ENCODE assay signal across 8 cellular contexts in genomic region chr9:128341435-128341849, GRCh38. TPM values are rescaled to one million over a fixed set of nuclear protein-coding genes. Genes with fewer than 3 reads are reported as not detected.
DNase-seq lines count a peak whose midpoint lies in the region; ATAC-seq, FAIRE-seq and TF ChIP-seq lines count a peak whose summit lies in the region.

No MANE protein-coding gene starts in this region.

- no peaks in the 10 kb centered on the region for H4K20me1 ChIP-seq in KMS-11 (ENCODE audit: insufficient read depth)

- H3K36me3 ChIP-seq in KMS-11 (ENCODE audit: insufficient read depth) (no peaks in the 10 kb centered on the region), pancreas (peaks cover 2 to 22% (median 4%) of the 10 kb centered on the region in 3 donors), tibial artery (peaks cover 32 to 43% (median 38%) of the 10 kb centered on the region in 3 donors)

- peak overlapping the region; percentile 93 for H2AFZ ChIP-seq in KMS-11 (ENCODE audit: low read depth)

- TF ChIP-seq CTCF in KMS-11 (conservative IDR thresholded peaks at IDR 0.05; ENCODE audit: low read depth, low read length), result peak; percentile 72
- TF ChIP-seq CTCF in pancreas (IDR thresholded peaks at IDR 0.05), result peak; percentile 41 to 52 (median 42)
- peak; percentile 45 to 57 for TF ChIP-seq CTCF in tibial artery (IDR thresholded peaks at IDR 0.05)

- peak; percentile 62 to 77 (median 73) for ATAC-seq in pancreas

- FAIRE-seq in pancreas (lab: Jason Lieb, UNC), result no peak

- DNase-seq in GM03348 (ENCODE audit: low spot score) (peak; percentile 82), SHP77 treated with DMSO at 0.1 percent for 48 hours (lab: John Stamatoyannopoulos, UW) (peak; percentile 46), germinal center (ENCODE audit: low spot score) (peak; percentile 80), pancreas (peak in 5 of 6 donors; percentile 54 to 73 (median 64)), tibial artery (peak; percentile 51 to 76), cortex of kidney (lab: John Stamatoyannopoulos, UW) (no peak)
- peak in 3 of 4 experiments; percentile 23 to 51 (median 33) for DNase-seq in activated naive CD4-positive, alpha-beta T cell (lab: John Stamatoyannopoulos, UW)

- intact Hi-C loops in pancreas (cut with DNase I), result loop anchor here in 1 of 3 donors (10.0 kb wide), 1 partner anchor 47 kb away; no protein-coding TSS in a partner anchor
- intact Hi-C loops in tibial artery (cut with DNase I; ENCODE audit: low total_unique reads), result no loop called here

- no peaks in the 10 kb centered on the region for H3K27me3 ChIP-seq in KMS-11 (ENCODE audit: insufficient read depth, low read depth)
- no peaks in the 10 kb centered on the region for H3K27me3 ChIP-seq in pancreas
- no peaks in the 10 kb centered on the region for H3K27me3 ChIP-seq in tibial artery

- peaks cover 14% of the 10 kb centered on the region for H3K4me1 ChIP-seq in KMS-11 (ENCODE audit: low read depth, poor library complexity, severe bottlenecking)
- peaks cover 0 to 8% (median 0%) of the 10 kb centered on the region in 3 donors for H3K4me1 ChIP-seq in pancreas
- peaks cover 0 to 18% (median 9%) of the 10 kb centered on the region in 4 donors for H3K4me1 ChIP-seq in tibial artery

- H3K27ac ChIP-seq in KMS-11 (no peak overlapping the region), pancreas (peak overlapping the region in 1 of 4 donors; percentile 68), tibial artery (peak overlapping the region; percentile 76 to 79)

- 26 to 27% methylated on average over 13 of the region's 13 CpGs for WGBS in pancreas, 2 donors

- peak overlapping the region; percentile 37; the same call in 1 of the 2 replicates for H3K9ac ChIP-seq in KMS-11

- peak overlapping the region; percentile 88 for H3K4me2 ChIP-seq in KMS-11

- H3K9me3 ChIP-seq in pancreas (no peaks in the 10 kb centered on the region), tibial artery (no peaks in the 10 kb centered on the region)

- H3K4me3 ChIP-seq in KMS-11 (IDR thresholded peaks at IDR 0.05; ENCODE audit: insufficient read depth, low read depth, low read length) (no peak overlapping the region), pancreas (peak overlapping the region; percentile 56 to 89 (median 67)), tibial artery (peak overlapping the region; percentile 82 to 84)

- H3K79me2 ChIP-seq in KMS-11 (ENCODE audit: insufficient read depth, low read depth), result no peaks in the 10 kb centered on the region

RNA-seq across cellular contexts. Expression of gene SLC27A4, which starts 1.1 kb away (rescaled TPM):
- total RNA-seq in pancreas, result 10 to 100 TPM in 5 of 6 donors, 1 to 10 TPM in 1; 9.6 to 14.2 (median 12.4) TPM
- polyA plus RNA-seq in pancreas, result 10 to 100 TPM; 18.6 to 32.9 TPM

RNA-seq across cellular contexts. Expression of gene COQ4, which starts 18.8 kb away (rescaled TPM):
- 10 to 100 TPM; 23.1 to 38.9 (median 27.4) TPM for total RNA-seq in pancreas
- polyA plus RNA-seq in pancreas, result 100 to 1,000 TPM in 1 of 2 donors, 10 to 100 TPM in 1; 82.6 to 103 TPM

RNA-seq across cellular contexts. Expression of gene TRUB2, which starts 19.2 kb away (rescaled TPM):
- total RNA-seq in pancreas, result 10 to 100 TPM in 4 of 6 donors, 1 to 10 TPM in 2; 6.6 to 16.5 (median 13.8) TPM
- 10 to 100 TPM; 10.2 to 12.1 TPM for polyA plus RNA-seq in pancreas

RNA-seq across cellular contexts. Expression of gene URM1, which starts 29.7 kb away (rescaled TPM):
- 10 to 100 TPM; 30.9 to 46.1 (median 34.0) TPM for total RNA-seq in pancreas
- polyA plus RNA-seq in pancreas, result 10 to 100 TPM; 18.5 to 32.9 TPM
